Comparison of ENCODE assay signal across 13 cellular contexts in genomic region chr2:201203916-201204654, GRCh38. TPM values are rescaled to one million over a fixed set of nuclear protein-coding genes. Genes with fewer than 3 reads are reported as not detected.
DNase-seq lines count a peak whose midpoint lies in the region; ATAC-seq, FAIRE-seq and TF ChIP-seq lines count a peak whose summit lies in the region.
"Had no signal": no experiment of that assay in that cellular context is flagged by ENCODE, and none has a peak within 500 bp of the region (broad histone marks: within the 10 kb centered on the region; RNA-seq: fewer than 3 reads in every experiment).

No MANE protein-coding gene starts in this region.

- no peak for TF ChIP-seq CTCF in kidney (IDR thresholded peaks at IDR 0.05; ENCODE audit: borderline replicate concordance, extremely low read depth, insufficient read depth)

- no peak for DNase-seq in Right ventricle myocardium superior
- no peak for DNase-seq in cardiac septum (ENCODE audit: low spot score)
- DNase-seq in brain pericyte (ENCODE audit: low read depth, low spot score): peak; percentile 78
- peak; percentile 82 for DNase-seq in kidney
- no peak for DNase-seq in activated naive CD4-positive, alpha-beta T cell treated with anti-CD3 and anti-CD28 coated beads, Interleukin-2, amount 50 U/mL, for 16 hours
- no peak for DNase-seq in hypothalamus (lab: John Stamatoyannopoulos, UW)
- DNase-seq: DND-41; Peyer's patch; stimulated activated CD4-positive, alpha-beta T cell treated with anti-CD3 and anti-CD28 coated beads, Interleukin-12 subunit alpha, Interleukin-12 subunit beta, amount 100 ng/mL, for 4 hours had no signal

- H3K4me3 ChIP-seq in kidney (ENCODE audit: low read length in 2 of 2): peak overlapping the region in 1 of 2 donors; percentile 3
- H3K4me3 ChIP-seq in stomach smooth muscle (ENCODE audit: low read length in 2 of 2): no peak overlapping the region
- H3K4me3 ChIP-seq: Peyer's patch, tibial nerve had no signal

- H3K9me3 ChIP-seq in kidney (ENCODE audit: control insufficient read depth in 1 of 2, low read length in 2 of 2) (no peaks in the 10 kb centered on the region), stomach smooth muscle (ENCODE audit: control insufficient read depth in 2 of 2, low read length in 2 of 2) (no peaks in the 10 kb centered on the region)
- H3K9me3 ChIP-seq: Peyer's patch, tibial nerve had no signal

- peak; percentile 60 for ATAC-seq in Right ventricle myocardium superior (ENCODE audit: poor library complexity)
- no peak for ATAC-seq in HG02678 (IDR thresholded peaks at IDR 0.05; ENCODE audit: unreplicated experiment)

- H3K27ac ChIP-seq in kidney (ENCODE audit: low read depth in 2 of 2, low read length in 2 of 2): peak overlapping the region; percentile 65 to 71
- H3K27ac ChIP-seq in stomach smooth muscle (ENCODE audit: low read length): peak overlapping the region; percentile 37
- H3K27ac ChIP-seq: Peyer's patch, tibial nerve had no signal

- no peak for FAIRE-seq in kidney (lab: Jason Lieb, UNC)
- FAIRE-seq: A204.1 had no signal

- H3K9ac ChIP-seq in kidney (ENCODE audit: low read length in 2 of 2) (no peak overlapping the region), stomach smooth muscle (ENCODE audit: low read length in 2 of 2) (no peak overlapping the region)

- H3K27me3 ChIP-seq in stomach smooth muscle (ENCODE audit: control insufficient read depth in 1 of 2, insufficient read depth in 2 of 2, low read length in 2 of 2): no peaks in the 10 kb centered on the region
- H3K27me3 ChIP-seq: Peyer's patch, tibial nerve had no signal

- H3K4me1 ChIP-seq in kidney (ENCODE audit: control insufficient read depth in 1 of 2, insufficient read depth in 1 of 2, low read depth in 1 of 2, low read length in 2 of 2): peaks cover 9 to 12% of the 10 kb centered on the region in 2 donors
- no peaks in the 10 kb centered on the region for H3K4me1 ChIP-seq in stomach smooth muscle (ENCODE audit: control insufficient read depth, insufficient read depth, low read length)
- H3K4me1 ChIP-seq: Peyer's patch had no signal

- H3K36me3 ChIP-seq in kidney (ENCODE audit: control insufficient read depth in 1 of 2, insufficient read depth in 2 of 2, low read length in 2 of 2) (peaks cover 0 to 2% of the 10 kb centered on the region in 2 donors), stomach smooth muscle (ENCODE audit: control insufficient read depth in 2 of 2, insufficient read depth in 2 of 2, low read length in 2 of 2) (no peaks in the 10 kb centered on the region)
- H3K36me3 ChIP-seq: tibial nerve had no signal

- intact Hi-C loops in Right ventricle myocardium superior (cut with DNase I): no loop called here
- intact Hi-C loops in cardiac septum (cut with DNase I): no loop called here
- intact Hi-C loops in kidney (cut with DNase I): no loop called here

RNA-seq across cellular contexts. Expression of gene CASP10, which starts 21.1 kb away (rescaled TPM):
- 5.4 TPM for total RNA-seq in Right ventricle myocardium superior
- total RNA-seq in cardiac septum: 5.0 TPM
- 24.6 TPM for total RNA-seq in kidney
- 4.5 TPM for polyA plus RNA-seq in kidney (ENCODE audit: insufficient read depth, low read depth, low replicate concordance)

RNA-seq across cellular contexts. Expression of gene CASP8, which starts 56.3 kb away (rescaled TPM):
- total RNA-seq in Right ventricle myocardium superior (2.8 TPM), cardiac septum (4.5 TPM), kidney (35.3 TPM)
- 8.0 TPM for polyA plus RNA-seq in kidney (ENCODE audit: insufficient read depth, low read depth, low replicate concordance)

Comparison
In these comparisons a context has a peak if more than half of its experiments do, and no peak if none do; other contexts are left out.
1. DNase-seq: peak in brain pericyte (single experiment) and kidney (single experiment); none in Right ventricle myocardium superior (single experiment), cardiac septum (single experiment), activated naive CD4-positive, alpha-beta T cell treated with anti-CD3 and anti-CD28 coated beads, Interleukin-2, amount 50 U/mL, for 16 hours (single experiment) and hypothalamus (0 of 51).